In genomic region chr5:42057254-42057690, GRCh38 we compare ENCODE assay signal across 8 cellular contexts.
DNase-seq lines count a peak whose midpoint lies in the region; ATAC-seq and TF ChIP-seq lines count a peak whose summit lies in the region.

No MANE protein-coding gene starts in this region.

- no peaks in the 10 kb centered on the region for H3K4me1 ChIP-seq in right atrium auricular region

- H3K27me3 ChIP-seq in right atrium auricular region, result no peaks in the 10 kb centered on the region

- peaks cover 4% of the 10 kb centered on the region for H3K27me3 Mint-ChIP-seq in activated naive CD4-positive, alpha-beta T cell treated with anti-CD3 and anti-CD28 coated beads, Interleukin-2, amount 10 ng/mL, durations not matched to agents 7 days and 5 days

- TF ChIP-seq CTCF in right atrium auricular region (IDR thresholded peaks at IDR 0.05), result peak; percentile 38 to 77

- H3K36me3 ChIP-seq in right atrium auricular region, result no peaks in the 10 kb centered on the region

- no peak overlapping the region for H3K4me3 ChIP-seq in right atrium auricular region

- H3K4me1 Mint-ChIP-seq in activated naive CD4-positive, alpha-beta T cell treated with anti-CD3 and anti-CD28 coated beads, Interleukin-2, amount 10 ng/mL, durations not matched to agents 7 days and 5 days, result no peaks in the 10 kb centered on the region

- H3K27ac ChIP-seq in right atrium auricular region, result no peak overlapping the region

- DNase-seq in GM04504 (ENCODE audit: low read depth), result peak; percentile 9
- DNase-seq in HuH-7.5 (ENCODE audit: low spot score), result peak; percentile 44
- peak; percentile 74 for DNase-seq in SHP77 treated with DMSO at 0.1 percent for 48 hours (lab: John Stamatoyannopoulos, UW)
- peak; percentile 66 for DNase-seq in activated naive CD4-positive, alpha-beta T cell treated with anti-CD3 and anti-CD28 coated beads, Interleukin-2, amount 10 ng/mL, durations not matched to agents 7 days and 5 days
- DNase-seq in right atrium auricular region (ENCODE audit: low spot score), result no peak
- peak; percentile 10 to 29 for DNase-seq in stimulated activated CD4-positive, alpha-beta T cell treated with anti-CD3 and anti-CD28 coated beads, Interleukin-15, amount 100 ng/mL, for 48 hours (ENCODE audit: low read depth in 2 of 2)
- DNase-seq in NCI-H226, result no peak

- CTCF ChIA-PET in activated naive CD4-positive, alpha-beta T cell treated with anti-CD3 and anti-CD28 coated beads, Interleukin-2, amount 10 ng/mL, durations not matched to agents 7 days and 5 days (lab: Charles Lee), result interaction anchor here (0.6 to 8.3 kb wide), 26 partner anchors 8 to 832 kb away, joined by 3 to 143 read pairs (median 4); partner anchors contain the start of gene FBXO4

- peak; percentile 93 for ATAC-seq in GM21717 (IDR thresholded peaks at IDR 0.05; ENCODE audit: unreplicated experiment)

- H3K9me3 ChIP-seq in right atrium auricular region, result no peaks in the 10 kb centered on the region

- no peak overlapping the region for H3K27ac Mint-ChIP-seq in activated naive CD4-positive, alpha-beta T cell treated with anti-CD3 and anti-CD28 coated beads, Interleukin-2, amount 10 ng/mL, durations not matched to agents 7 days and 5 days

- no peak overlapping the region for H3K4me3 Mint-ChIP-seq in activated naive CD4-positive, alpha-beta T cell treated with anti-CD3 and anti-CD28 coated beads, Interleukin-2, amount 10 ng/mL, durations not matched to agents 7 days and 5 days

- H3K9me3 Mint-ChIP-seq in activated naive CD4-positive, alpha-beta T cell treated with anti-CD3 and anti-CD28 coated beads, Interleukin-2, amount 10 ng/mL, durations not matched to agents 7 days and 5 days, result no peaks in the 10 kb centered on the region

- H3K36me3 Mint-ChIP-seq in activated naive CD4-positive, alpha-beta T cell treated with anti-CD3 and anti-CD28 coated beads, Interleukin-2, amount 10 ng/mL, durations not matched to agents 7 days and 5 days, result no peaks in the 10 kb centered on the region

Comparison
In these comparisons a context has a peak if more than half of its experiments do, and no peak if none do; other contexts are left out.
1. DNase-seq: peak in GM04504 (single experiment), HuH-7.5 (single experiment), SHP77 treated with DMSO at 0.1 percent for 48 hours (single experiment), activated naive CD4-positive, alpha-beta T cell treated with anti-CD3 and anti-CD28 coated beads, Interleukin-2, amount 10 ng/mL, durations not matched to agents 7 days and 5 days (single experiment) and stimulated activated CD4-positive, alpha-beta T cell treated with anti-CD3 and anti-CD28 coated beads, Interleukin-15, amount 100 ng/mL, for 48 hours (2 of 2); none in right atrium auricular region (single experiment) and NCI-H226 (single experiment).